In the genomic region with DNA sequence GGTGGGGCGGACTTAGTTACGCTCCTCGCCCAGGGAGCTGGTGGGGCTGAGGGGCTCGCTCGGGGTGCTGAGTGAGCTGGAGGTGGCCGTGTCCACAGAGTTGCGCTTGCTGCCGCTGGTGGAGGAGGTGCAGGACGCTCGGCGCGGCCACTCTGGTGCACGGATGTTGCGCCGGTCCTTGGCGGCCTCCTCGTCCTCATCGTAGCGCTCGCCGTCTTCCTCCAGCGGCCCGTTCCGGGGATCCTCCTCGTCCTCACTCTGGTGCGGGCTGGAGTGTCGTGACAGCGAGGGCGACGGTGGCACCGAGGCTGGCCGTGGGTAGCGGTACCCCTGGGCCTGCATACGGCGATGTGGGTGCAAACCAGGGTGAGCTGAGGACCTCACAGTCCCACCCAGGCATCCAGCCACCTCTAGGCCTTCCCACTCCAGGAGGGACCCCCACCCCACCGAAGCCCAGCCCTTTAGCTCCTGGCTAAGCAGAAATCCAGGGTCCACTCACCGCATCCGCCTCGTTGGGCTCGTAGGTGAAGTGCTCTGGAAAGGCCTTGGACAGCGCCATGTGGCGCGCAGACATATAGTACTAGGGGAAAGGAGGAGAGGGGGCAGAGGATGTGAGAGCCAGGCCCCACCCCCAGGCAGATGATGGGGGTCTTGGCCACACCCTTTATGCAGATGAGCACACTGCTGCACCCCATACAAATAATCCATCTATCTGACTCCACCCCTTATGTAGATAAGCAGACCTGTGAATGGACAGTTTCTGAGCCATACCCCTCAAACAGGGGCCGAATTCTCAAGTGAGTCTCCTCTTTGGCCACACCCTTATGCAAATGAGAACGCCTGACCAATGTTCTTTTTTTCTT, we compare ENCODE assay signal across 1 cellular context.
TF ChIP-seq lines count a peak whose summit lies in the region.

No MANE protein-coding gene starts in this region.

TF ChIP-seq in A549, 52 proteins besides CTCF, POLR2A, EP300 and RAD21 (continued from another document):
- TF ChIP-seq, protein P1, sequence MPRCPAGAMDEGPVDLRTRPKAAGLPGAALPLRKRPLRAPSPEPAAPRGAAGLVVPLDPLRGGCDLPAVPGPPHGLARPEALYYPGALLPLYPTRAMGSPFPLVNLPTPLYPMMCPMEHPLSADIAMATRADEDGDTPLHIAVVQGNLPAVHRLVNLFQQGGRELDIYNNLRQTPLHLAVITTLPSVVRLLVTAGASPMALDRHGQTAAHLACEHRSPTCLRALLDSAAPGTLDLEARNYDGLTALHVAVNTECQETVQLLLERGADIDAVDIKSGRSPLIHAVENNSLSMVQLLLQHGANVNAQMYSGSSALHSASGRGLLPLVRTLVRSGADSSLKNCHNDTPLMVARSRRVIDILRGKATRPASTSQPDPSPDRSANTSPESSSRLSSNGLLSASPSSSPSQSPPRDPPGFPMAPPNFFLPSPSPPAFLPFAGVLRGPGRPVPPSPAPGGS (IDR thresholded peaks at IDR 0.05) = no peak
- TF ChIP-seq PHF8 (IDR thresholded peaks at IDR 0.05; ENCODE audit: borderline replicate concordance, low read depth) (no peak), CHD2 (IDR thresholded peaks at IDR 0.05; ENCODE audit: low read length, partially characterized antibody) (no peak), EHF (CRISPR knock-in tag; IDR thresholded peaks at IDR 0.05) (no peak), FOSL2 (IDR thresholded peaks at IDR 0.05) (no peak), FOSL2 (CRISPR knock-in tag; IDR thresholded peaks at IDR 0.05) (no peak), FOSB (CRISPR knock-in tag; IDR thresholded peaks at IDR 0.05) (no peak)
- TF ChIP-seq, protein P2, sequence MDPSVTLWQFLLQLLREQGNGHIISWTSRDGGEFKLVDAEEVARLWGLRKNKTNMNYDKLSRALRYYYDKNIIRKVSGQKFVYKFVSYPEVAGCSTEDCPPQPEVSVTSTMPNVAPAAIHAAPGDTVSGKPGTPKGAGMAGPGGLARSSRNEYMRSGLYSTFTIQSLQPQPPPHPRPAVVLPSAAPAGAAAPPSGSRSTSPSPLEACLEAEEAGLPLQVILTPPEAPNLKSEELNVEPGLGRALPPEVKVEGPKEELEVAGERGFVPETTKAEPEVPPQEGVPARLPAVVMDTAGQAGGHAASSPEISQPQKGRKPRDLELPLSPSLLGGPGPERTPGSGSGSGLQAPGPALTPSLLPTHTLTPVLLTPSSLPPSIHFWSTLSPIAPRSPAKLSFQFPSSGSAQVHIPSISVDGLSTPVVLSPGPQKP (IDR thresholded peaks at IDR 0.05; ENCODE audit: low read depth, low read length) = no peak
